8 cellular contexts compared by ENCODE assay signal in the genomic region with DNA sequence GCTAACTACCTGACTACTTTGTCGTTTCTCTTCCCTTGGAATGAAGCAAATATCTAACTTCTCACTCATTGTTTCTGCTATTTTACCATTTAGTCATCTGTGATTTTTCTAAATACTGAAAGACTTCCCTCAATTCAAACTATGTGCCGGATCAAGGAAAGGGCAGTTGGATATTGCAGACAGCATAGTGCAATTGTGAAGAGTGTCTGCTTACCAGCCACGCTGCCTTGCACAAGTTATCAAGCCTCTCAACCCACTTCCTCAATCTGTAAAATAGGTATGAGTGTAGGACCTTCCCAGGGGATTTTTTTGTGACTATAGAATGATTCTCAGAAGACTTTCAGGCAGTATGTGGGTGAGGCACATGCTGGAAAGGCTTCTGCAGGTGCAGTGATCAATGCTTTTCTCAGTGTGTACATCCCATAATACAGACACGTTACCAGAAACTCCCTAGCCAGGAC. TPM values are rescaled to one million over a fixed set of nuclear protein-coding genes. Genes with fewer than 3 reads are reported as not detected.
A peak's percentile ranks its signal among the peaks of the same experiment; 100 is the strongest.
DNase-seq lines count a peak whose midpoint lies in the region; ATAC-seq, FAIRE-seq and TF ChIP-seq lines count a peak whose summit lies in the region.

No MANE protein-coding gene starts in this region.

- POLR2A ChIA-PET in T-cell (lab: Charles Lee) = no interaction called here

- CTCF ChIA-PET in T-cell (lab: Charles Lee) = no interaction called here

- peak; percentile 56 for ATAC-seq in HG03520 (IDR thresholded peaks at IDR 0.05; ENCODE audit: unreplicated experiment)
- no peak for ATAC-seq in T-cell (replicated peaks in 1 of 4)

- H3K36me3 Mint-ChIP-seq in T-cell = no peaks in the 10 kb centered on the region

- TF ChIP-seq CTCF in GM20000 (IDR thresholded peaks at IDR 0.05; ENCODE audit: extremely low read depth, missing control alignments) (no peak), fibroblast of mammary gland (conservative IDR thresholded peaks at IDR 0.05; ENCODE audit: control insufficient read depth, insufficient read depth, low read depth, low read length) (no peak)

- no peak overlapping the region for H3K27ac Mint-ChIP-seq in T-cell

- H3K27me3 Mint-ChIP-seq in T-cell = peaks cover 8 to 14% of the 10 kb centered on the region in 2 donors

- no peak overlapping the region for H3K4me3 Mint-ChIP-seq in T-cell

- peak; percentile 37 for FAIRE-seq in G401.6 (lab: Jason Lieb, UNC)

- peaks cover 6 to 13% (median 10%) of the 10 kb centered on the region in 3 donors for H3K4me1 Mint-ChIP-seq in T-cell

- DNase-seq in GM20000 (ENCODE audit: low spot score) = peak; percentile 67
- DNase-seq in fibroblast of mammary gland (ENCODE audit: low read depth) = peak; percentile 46
- no peak for DNase-seq in T1000 (lab: John Stamatoyannopoulos, UW)
- no peak for DNase-seq in AG20443 (ENCODE audit: low spot score)
- DNase-seq in T-cell = no peak
- no peak for DNase-seq in mucosa of gallbladder (ENCODE audit: low spot score)

- no peaks in the 10 kb centered on the region for H3K9me3 Mint-ChIP-seq in T-cell

- H3K4me3 ChIP-seq in fibroblast of mammary gland (ENCODE audit: control insufficient read depth, low read depth, low read length) = no peak overlapping the region

RNA-seq across cellular contexts. Expression of a gene that starts 54.3 kb away (rescaled TPM):
- total RNA-seq in T-cell (under 1 TPM in 3 of 5 donors, not detected in 2; 0.16 to 0.79 (median 0.35) TPM), mucosa of gallbladder (87.3 TPM)

Comparison
In these comparisons a context has a peak if more than half of its experiments do, and no peak if none do; other contexts are left out.
1. DNase-seq: peak in GM20000 (single experiment) and fibroblast of mammary gland (single experiment); none in T1000 (single experiment), AG20443 (single experiment), T-cell (0 of 34) and mucosa of gallbladder (single experiment).
2. RNA of a gene that starts 54.3 kb away (total RNA-seq): 87.3 TPM in mucosa of gallbladder (single experiment); 0.16 to 0.79 TPM in T-cell; every median in the first group is over 10 times any median in the second.